In genomic region chr21:37357691-37358090, GRCh38 we compare ENCODE assay signal across 2 cellular contexts.
TF ChIP-seq lines count a peak whose summit lies in the region.

No MANE protein-coding gene starts in this region.

TF ChIP-seq in GM23338, 12 proteins besides CTCF, POLR2A, EP300 and RAD21:
- TF ChIP-seq STAT1 (IDR thresholded peaks at IDR 0.05; ENCODE audit: unreplicated experiment) (no peak), NANOG (IDR thresholded peaks at IDR 0.05; ENCODE audit: borderline replicate concordance) (no peak), POLR2AphosphoS5 (IDR thresholded peaks at IDR 0.05; ENCODE audit: low read depth) (no peak), ETS1 (IDR thresholded peaks at IDR 0.05) (no peak), EZH2phosphoT487 (IDR thresholded peaks at IDR 0.05; ENCODE audit: unreplicated experiment) (no peak), JUNB (IDR thresholded peaks at IDR 0.05; ENCODE audit: unreplicated experiment) (no peak), ZNF114 (CRISPR knock-in tag; IDR thresholded peaks at IDR 0.05) (no peak), ZNF331 (CRISPR knock-in tag; IDR thresholded peaks at IDR 0.05; ENCODE audit: low read depth) (no peak), CREB1 (CRISPR knock-in tag; IDR thresholded peaks at IDR 0.05; ENCODE audit: low read depth) (no peak), EZH2 (IDR thresholded peaks at IDR 0.05; ENCODE audit: low read depth, unreplicated experiment) (no peak), ZNF462 (CRISPR knock-in tag; IDR thresholded peaks at IDR 0.05) (no peak)
- TF ChIP-seq, protein P1, sequence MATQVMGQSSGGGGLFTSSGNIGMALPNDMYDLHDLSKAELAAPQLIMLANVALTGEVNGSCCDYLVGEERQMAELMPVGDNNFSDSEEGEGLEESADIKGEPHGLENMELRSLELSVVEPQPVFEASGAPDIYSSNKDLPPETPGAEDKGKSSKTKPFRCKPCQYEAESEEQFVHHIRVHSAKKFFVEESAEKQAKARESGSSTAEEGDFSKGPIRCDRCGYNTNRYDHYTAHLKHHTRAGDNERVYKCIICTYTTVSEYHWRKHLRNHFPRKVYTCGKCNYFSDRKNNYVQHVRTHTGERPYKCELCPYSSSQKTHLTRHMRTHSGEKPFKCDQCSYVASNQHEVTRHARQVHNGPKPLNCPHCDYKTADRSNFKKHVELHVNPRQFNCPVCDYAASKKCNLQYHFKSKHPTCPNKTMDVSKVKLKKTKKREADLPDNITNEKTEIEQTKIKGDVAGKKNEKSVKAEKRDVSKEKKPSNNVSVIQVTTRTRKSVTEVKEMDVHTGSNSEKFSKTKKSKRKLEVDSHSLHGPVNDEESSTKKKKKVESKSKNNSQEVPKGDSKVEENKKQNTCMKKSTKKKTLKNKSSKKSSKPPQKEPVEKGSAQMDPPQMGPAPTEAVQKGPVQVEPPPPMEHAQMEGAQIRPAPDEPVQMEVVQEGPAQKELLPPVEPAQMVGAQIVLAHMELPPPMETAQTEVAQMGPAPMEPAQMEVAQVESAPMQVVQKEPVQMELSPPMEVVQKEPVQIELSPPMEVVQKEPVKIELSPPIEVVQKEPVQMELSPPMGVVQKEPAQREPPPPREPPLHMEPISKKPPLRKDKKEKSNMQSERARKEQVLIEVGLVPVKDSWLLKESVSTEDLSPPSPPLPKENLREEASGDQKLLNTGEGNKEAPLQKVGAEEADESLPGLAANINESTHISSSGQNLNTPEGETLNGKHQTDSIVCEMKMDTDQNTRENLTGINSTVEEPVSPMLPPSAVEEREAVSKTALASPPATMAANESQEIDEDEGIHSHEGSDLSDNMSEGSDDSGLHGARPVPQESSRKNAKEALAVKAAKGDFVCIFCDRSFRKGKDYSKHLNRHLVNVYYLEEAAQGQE (IDR thresholded peaks at IDR 0.05; ENCODE audit: unreplicated experiment): no peak
TF ChIP-seq in GM23338: peak in this region for 0.

TF ChIP-seq in H1, 55 proteins besides CTCF, POLR2A, EP300 and RAD21:
- TF ChIP-seq EZH2 (IDR thresholded peaks at IDR 0.05; ENCODE audit: low read depth, low read length, severe bottlenecking) (no peak), ZNF274 (IDR thresholded peaks at IDR 0.05; ENCODE audit: borderline replicate concordance, extremely low read depth, low read length) (no peak), BCL11A (IDR thresholded peaks at IDR 0.05; ENCODE audit: low read depth in 2 of 2, low read length in 2 of 2) (no peak), BACH1 (IDR thresholded peaks at IDR 0.05; ENCODE audit: low read length) (no peak), SRF (IDR thresholded peaks at IDR 0.05; ENCODE audit: low read depth, low read length) (no peak), ATF3 (IDR thresholded peaks at IDR 0.05; ENCODE audit: insufficient read depth, low read depth, low read length) (no peak), TAF7 (optimal IDR thresholded peaks at IDR 0.05; ENCODE audit: borderline replicate concordance, low read depth, low read length) (no peak), HDAC6 (IDR thresholded peaks at IDR 0.05; ENCODE audit: low read depth, low read length) (no peak), FOSL1 (IDR thresholded peaks at IDR 0.05; ENCODE audit: insufficient read depth, low read depth, low read length) (no peak), RXRA (IDR thresholded peaks at IDR 0.05; ENCODE audit: insufficient read depth, low read depth, low read length) (no peak), NRF1 (IDR thresholded peaks at IDR 0.05; ENCODE audit: low read depth, low read length) (no peak), CHD7 (IDR thresholded peaks at IDR 0.05; ENCODE audit: insufficient replicate concordance, low read length) (no peak), TEAD4 (IDR thresholded peaks at IDR 0.05; ENCODE audit: low read depth, low read length) (no peak), SP4 (IDR thresholded peaks at IDR 0.05; ENCODE audit: low read length) (no peak), GABPA (IDR thresholded peaks at IDR 0.05; ENCODE audit: borderline replicate concordance, insufficient read depth, low read length) (no peak), SAP30 (IDR thresholded peaks at IDR 0.05; ENCODE audit: insufficient read depth, insufficient replicate concordance, low read length) (no peak), TAF1 (IDR thresholded peaks at IDR 0.05; ENCODE audit: low read depth, low read length) (no peak), CBX8 (IDR thresholded peaks at IDR 0.05; ENCODE audit: borderline replicate concordance, low read depth, low read length) (no peak)
- TF ChIP-seq, protein P2, sequence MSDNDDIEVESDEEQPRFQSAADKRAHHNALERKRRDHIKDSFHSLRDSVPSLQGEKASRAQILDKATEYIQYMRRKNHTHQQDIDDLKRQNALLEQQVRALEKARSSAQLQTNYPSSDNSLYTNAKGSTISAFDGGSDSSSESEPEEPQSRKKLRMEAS (IDR thresholded peaks at IDR 0.05): no peak
